In the genomic region with DNA sequence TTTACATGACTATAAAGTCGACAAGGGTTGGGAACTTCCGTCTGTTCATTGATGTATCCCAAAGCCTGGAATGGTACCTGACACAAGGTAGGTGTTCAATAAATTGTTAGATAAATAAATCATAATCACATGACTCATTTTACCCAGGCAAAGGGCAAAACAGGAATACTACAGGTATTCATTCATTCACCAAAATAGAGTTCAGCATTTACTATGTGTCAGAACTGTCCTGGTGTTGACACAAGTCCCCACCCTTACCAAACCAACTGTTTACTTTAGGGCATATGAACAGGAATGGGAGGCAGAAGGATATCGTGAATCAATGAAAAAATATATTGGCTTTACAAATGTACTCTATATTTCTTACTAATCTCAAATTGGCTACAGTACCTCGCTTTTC, we compare ENCODE assay signal across 8 cellular contexts. TPM values are rescaled to one million over a fixed set of nuclear protein-coding genes. Genes with fewer than 3 reads are reported as not detected.
A peak's percentile ranks its signal among the peaks of the same experiment; 100 is the strongest.
DNase-seq lines count a peak whose midpoint lies in the region; ATAC-seq and TF ChIP-seq lines count a peak whose summit lies in the region.

No MANE protein-coding gene starts in this region.

- no peak for ATAC-seq in activated naive CD8-positive, alpha-beta T cell treated with anti-CD3 and anti-CD28 coated beads, Interleukin-2, amount 10 ng/mL, durations not matched to agents 7 days and 5 days (ENCODE audit: low read depth)
- ATAC-seq in left colon (peak; percentile 90), GM21786 (IDR thresholded peaks at IDR 0.05; ENCODE audit: unreplicated experiment) (no peak)

- POLR2A ChIA-PET in activated naive CD8-positive, alpha-beta T cell treated with anti-CD3 and anti-CD28 coated beads, Interleukin-2, amount 10 ng/mL, durations not matched to agents 7 days and 5 days (lab: Charles Lee), result no interaction called here

- peak overlapping the region; percentile 99 for H3K4me3 Mint-ChIP-seq in activated CD4-positive, alpha-beta T cell treated with anti-CD3 and anti-CD28 coated beads, Interleukin-2, amount 10 ng/mL, durations not matched to agents 24 days and 14 days
- peak overlapping the region; percentile 100 for H3K4me3 Mint-ChIP-seq in activated naive CD8-positive, alpha-beta T cell treated with anti-CD3 and anti-CD28 coated beads, Interleukin-2, amount 10 ng/mL, durations not matched to agents 7 days and 5 days

- H3K4me3 ChIP-seq in testis, result peak overlapping the region; percentile 85

- peaks cover 4% of the 10 kb centered on the region for H3K36me3 Mint-ChIP-seq in activated CD4-positive, alpha-beta T cell treated with anti-CD3 and anti-CD28 coated beads, Interleukin-2, amount 10 ng/mL, durations not matched to agents 24 days and 14 days (ENCODE audit: low read depth)
- peaks cover 5% of the 10 kb centered on the region for H3K36me3 Mint-ChIP-seq in activated naive CD8-positive, alpha-beta T cell treated with anti-CD3 and anti-CD28 coated beads, Interleukin-2, amount 10 ng/mL, durations not matched to agents 7 days and 5 days

- H3K4me1 ChIP-seq in testis, result peaks cover 8% of the 10 kb centered on the region

- 35 to 36% methylated on average over 4 of the region's 4 CpGs for WGBS in testis, 2 donors

- peaks cover 4% of the 10 kb centered on the region for H3K9me3 Mint-ChIP-seq in activated CD4-positive, alpha-beta T cell treated with anti-CD3 and anti-CD28 coated beads, Interleukin-2, amount 10 ng/mL, durations not matched to agents 24 days and 14 days
- no peaks in the 10 kb centered on the region for H3K9me3 Mint-ChIP-seq in activated naive CD8-positive, alpha-beta T cell treated with anti-CD3 and anti-CD28 coated beads, Interleukin-2, amount 10 ng/mL, durations not matched to agents 7 days and 5 days

- intact Hi-C loops in activated CD4-positive, alpha-beta T cell treated with anti-CD3 and anti-CD28 coated beads, Interleukin-2, amount 10 ng/mL, durations not matched to agents 24 days and 14 days (cut with micrococcal nuclease), result loop anchor here (5.0 kb wide), 1 partner anchor 567 kb away; a partner anchor contains a TSS
- intact Hi-C loops in left colon (cut with DNase I, micrococcal nuclease) (no loop called here), testis (cut with DNase I; ENCODE audit: low total_unique reads) (no loop called here)

- TF ChIP-seq CTCF in testis (IDR thresholded peaks at IDR 0.05), result no peak

- H3K27ac Mint-ChIP-seq in activated CD4-positive, alpha-beta T cell treated with anti-CD3 and anti-CD28 coated beads, Interleukin-2, amount 10 ng/mL, durations not matched to agents 24 days and 14 days, result peak overlapping the region; percentile 97
- H3K27ac Mint-ChIP-seq in activated naive CD8-positive, alpha-beta T cell treated with anti-CD3 and anti-CD28 coated beads, Interleukin-2, amount 10 ng/mL, durations not matched to agents 7 days and 5 days, result peak overlapping the region; percentile 100

- no peaks in the 10 kb centered on the region for H3K27me3 ChIP-seq in testis

- peaks cover 13% of the 10 kb centered on the region for H3K27me3 Mint-ChIP-seq in activated CD4-positive, alpha-beta T cell treated with anti-CD3 and anti-CD28 coated beads, Interleukin-2, amount 10 ng/mL, durations not matched to agents 24 days and 14 days
- H3K27me3 Mint-ChIP-seq in activated naive CD8-positive, alpha-beta T cell treated with anti-CD3 and anti-CD28 coated beads, Interleukin-2, amount 10 ng/mL, durations not matched to agents 7 days and 5 days, result peaks cover 7% of the 10 kb centered on the region

- H3K36me3 ChIP-seq in testis (ENCODE audit: low read depth, missing control alignments), result no peaks in the 10 kb centered on the region

- no peak for DNase-seq in activated CD4-positive, alpha-beta T cell treated with anti-CD3 and anti-CD28 coated beads, Interleukin-2, amount 10 ng/mL, durations not matched to agents 24 days and 14 days
- DNase-seq in activated CD4-positive, alpha-beta T cell treated with anti-CD3 and anti-CD28 coated beads, Interleukin-2, amount 50 U/mL, for 4 hours, result no peak
- no peak for DNase-seq in activated naive CD8-positive, alpha-beta T cell treated with anti-CD3 and anti-CD28 coated beads, Interleukin-2, amount 10 ng/mL, durations not matched to agents 7 days and 5 days
- DNase-seq in left colon (no peak), testis (no peak), dermis blood vessel endothelial cell (no peak), cerebellar cortex (ENCODE audit: low spot score) (no peak)

- TF ChIP-seq POLR2A in testis (IDR thresholded peaks at IDR 0.05), result no peak

- peaks cover 19% of the 10 kb centered on the region for H3K4me1 Mint-ChIP-seq in activated CD4-positive, alpha-beta T cell treated with anti-CD3 and anti-CD28 coated beads, Interleukin-2, amount 10 ng/mL, durations not matched to agents 24 days and 14 days
- H3K4me1 Mint-ChIP-seq in activated naive CD8-positive, alpha-beta T cell treated with anti-CD3 and anti-CD28 coated beads, Interleukin-2, amount 10 ng/mL, durations not matched to agents 7 days and 5 days, result peaks cover 18% of the 10 kb centered on the region

- no peaks in the 10 kb centered on the region for H3K9me3 ChIP-seq in testis

- H3K27ac ChIP-seq in testis, result peak overlapping the region; percentile 66 to 84

RNA-seq across cellular contexts. Expression of a gene that starts 0.7 kb away (rescaled TPM):
- 14.2 and 14.3 TPM in 2 replicates for total RNA-seq in activated CD4-positive, alpha-beta T cell treated with anti-CD3 and anti-CD28 coated beads, Interleukin-2, amount 10 ng/mL, durations not matched to agents 24 days and 14 days
- 10 to 100 TPM; 17.7 to 20.1 TPM for total RNA-seq in activated naive CD8-positive, alpha-beta T cell treated with anti-CD3 and anti-CD28 coated beads, Interleukin-2, amount 10 ng/mL, durations not matched to agents 7 days and 5 days
- total RNA-seq in left colon (10 to 100 TPM; 19.0 to 27.4 TPM), testis (10 to 100 TPM; 28.5 to 32.0 TPM), dermis blood vessel endothelial cell (16.2 and 22.3 TPM in 2 replicates)
- polyA plus RNA-seq in testis (ENCODE audit: insufficient read depth, low read depth, low replicate concordance), result 39.0 TPM

RNA-seq across cellular contexts. Expression of a gene that starts 57.8 kb away (rescaled TPM):
- 35.5 and 37.0 TPM in 2 replicates for total RNA-seq in activated CD4-positive, alpha-beta T cell treated with anti-CD3 and anti-CD28 coated beads, Interleukin-2, amount 10 ng/mL, durations not matched to agents 24 days and 14 days
- total RNA-seq in activated naive CD8-positive, alpha-beta T cell treated with anti-CD3 and anti-CD28 coated beads, Interleukin-2, amount 10 ng/mL, durations not matched to agents 7 days and 5 days, result 10 to 100 TPM; 31.9 to 32.4 TPM
- 10 to 100 TPM; 51.3 to 52.4 TPM for total RNA-seq in left colon
- total RNA-seq in testis, result 10 to 100 TPM; 13.6 to 15.9 TPM
- polyA plus RNA-seq in testis (ENCODE audit: insufficient read depth, low read depth, low replicate concordance), result 27.9 TPM
- total RNA-seq in dermis blood vessel endothelial cell, result 36.9 and 49.4 TPM in 2 replicates
